ENCODE assay signal across 8 cellular contexts in genomic region chr17:136534-136933, GRCh38. TPM values are rescaled to one million over a fixed set of nuclear protein-coding genes. Genes with fewer than 3 reads are reported as not detected.
DNase-seq lines count a peak whose midpoint lies in the region; ATAC-seq and TF ChIP-seq lines count a peak whose summit lies in the region.
"Not testable (repeated sequence)": the region's sequence is repeated elsewhere in the genome, so short reads cannot be mapped to it uniquely, and the experiment has no call there.

No MANE protein-coding gene starts in this region.

- H3F3A ChIP-seq in SK-N-SH (replicated peaks; ENCODE audit: insufficient read depth) = not testable (repeated sequence)

- CTCF ChIA-PET in SK-N-SH (lab: Yijun Ruan, JAX) = not testable (repeated sequence)

- not testable (repeated sequence) for H4K20me1 ChIP-seq in SK-N-SH (ENCODE audit: insufficient read depth)

- not testable (repeated sequence) for H3K27me3 ChIP-seq in SK-N-SH (ENCODE audit: insufficient read depth); liver (ENCODE audit: control insufficient read depth in 4 of 4, insufficient read depth in 4 of 4, low read length in 3 of 4); thoracic aorta (replicated peaks; ENCODE audit: insufficient read depth)

- not testable (repeated sequence) for H3K36me3 ChIP-seq in SK-N-SH (replicated peaks in 1 of 2; ENCODE audit: control insufficient read depth in 1 of 2, insufficient read depth in 2 of 2, low read length in 1 of 2); liver (ENCODE audit: control insufficient read depth in 4 of 4, insufficient read depth in 3 of 4, low read depth in 1 of 4, low read length in 3 of 4); thoracic aorta

- H3K4me2 ChIP-seq in SK-N-SH = not testable (repeated sequence)

- POLR2A ChIA-PET in SK-N-SH (lab: Yijun Ruan, JAX) = not testable (repeated sequence)

- H3K4me3 ChIP-seq in SK-N-SH (ENCODE audit: low read depth in 2 of 2, low read length in 1 of 2); choroid plexus epithelial cell (ENCODE audit: low read depth, low read length); liver (ENCODE audit: low read depth in 1 of 3, low read length in 3 of 3); thoracic aorta: not testable (repeated sequence)

- H3K9ac ChIP-seq in SK-N-SH; liver (ENCODE audit: low read depth in 1 of 2, low read length in 2 of 2): not testable (repeated sequence)

- H2AFZ ChIP-seq in SK-N-SH (ENCODE audit: low read depth) = not testable (repeated sequence)

- WGBS in SK-N-SH (ENCODE audit: low lambda C conversion rate) = 0% methylated on average over 1 of the region's 4 CpGs
- 0% methylated on average over 3 of the region's 4 CpGs for WGBS in liver

- ATAC-seq in HG02763 (IDR thresholded peaks at IDR 0.05; ENCODE audit: unreplicated experiment) = peak; percentile 64
- not testable (repeated sequence) for ATAC-seq in thoracic aorta (ENCODE audit: insufficient number of reproducible peaks, low FRiP score, low read depth)

- TF ChIP-seq EP300 in SK-N-SH (IDR thresholded peaks at IDR 0.05; ENCODE audit: borderline replicate concordance in 1 of 2, low read depth in 1 of 2, low read length in 1 of 2) = not testable (repeated sequence)

- DNase-seq in SK-N-SH; choroid plexus epithelial cell (ENCODE audit: low read depth); thoracic aorta (ENCODE audit: low spot score): not testable (repeated sequence)
- DNase-seq in activated T-cell treated with anti-CD3 and anti-CD28 coated beads for 24 hours (ENCODE audit: low read depth) = peak; percentile 63
- peak; percentile 59 to 67 (median 66) for DNase-seq in stimulated activated CD4-positive, alpha-beta T cell treated with anti-CD3 and anti-CD28 coated beads, Interleukin-12 subunit alpha, Interleukin-12 subunit beta, amount 100 ng/mL, for 48 hours (ENCODE audit: low read depth in 2 of 3, low spot score in 1 of 3)

- TF ChIP-seq RAD21 in SK-N-SH (IDR thresholded peaks at IDR 0.05; ENCODE audit: low read length) (peak; percentile 12; the same call in 1 of the 2 replicates), liver (IDR thresholded peaks at IDR 0.05) (peak; percentile 43 to 60)

- not testable (repeated sequence) for H3K79me2 ChIP-seq in SK-N-SH (ENCODE audit: insufficient read depth)

- not testable (repeated sequence) for H3K9me3 ChIP-seq in SK-N-SH; liver (ENCODE audit: control insufficient read depth in 4 of 4, low read length in 3 of 4); thoracic aorta

- not testable (repeated sequence) for H3K27ac ChIP-seq in SK-N-SH (ENCODE audit: low read depth in 2 of 2, low read length in 1 of 2); liver (ENCODE audit: low read depth in 1 of 2, low read length in 2 of 2); thoracic aorta

- peak; percentile 37 for TF ChIP-seq CTCF in GM12874 (IDR thresholded peaks at IDR 0.05; ENCODE audit: insufficient read depth, low read depth, low read length)
- peak; percentile 28 for TF ChIP-seq CTCF in SK-N-SH (IDR thresholded peaks at IDR 0.05)
- peak; percentile 37 for TF ChIP-seq CTCF in choroid plexus epithelial cell (conservative IDR thresholded peaks at IDR 0.05; ENCODE audit: low read depth, low read length)
- TF ChIP-seq CTCF in liver (IDR thresholded peaks at IDR 0.05; ENCODE audit: low read depth, low read length, missing input control) = peak; percentile 29
- peak; percentile 50 for TF ChIP-seq CTCF in thoracic aorta (IDR thresholded peaks at IDR 0.05)

- not testable (repeated sequence) for H3K9me2 ChIP-seq in SK-N-SH

- not testable (repeated sequence) for H3K4me1 ChIP-seq in SK-N-SH (ENCODE audit: control insufficient read depth in 1 of 2, insufficient read depth in 2 of 2, low read depth in 1 of 2, low read length in 1 of 2); liver (ENCODE audit: control insufficient read depth in 4 of 4, insufficient read depth in 4 of 4, low read length in 3 of 4); thoracic aorta (ENCODE audit: control insufficient read depth in 1 of 2, low read depth in 2 of 2)

RNA-seq across cellular contexts. Expression of gene SCGB1C2, which starts 0.8 kb away (rescaled TPM):
- polyA plus RNA-seq in SK-N-SH (2012; rRNA removed) (not detected in 2 replicates), liver (not detected)
- not detected in 2 replicates for polyA plus RNA-seq in SK-N-SH (2012; cell fraction: cytosol; rRNA removed)
- not detected in 2 replicates for polyA plus RNA-seq in SK-N-SH (2012; cell fraction: nucleus; rRNA removed)
- total RNA-seq in liver (not detected), thoracic aorta (not detected)

RNA-seq across cellular contexts. Expression of gene DOC2B, which starts 44.9 kb away (rescaled TPM):
- 0.16 and 0.81 TPM in 2 replicates for polyA plus RNA-seq in SK-N-SH (2012; rRNA removed)
- polyA plus RNA-seq in SK-N-SH (2012; cell fraction: cytosol; rRNA removed) = 0.45 and 1.1 TPM in 2 replicates
- polyA plus RNA-seq in SK-N-SH (2012; cell fraction: nucleus; rRNA removed) = 0.32 and 1.3 TPM in 2 replicates
- 1 to 10 TPM in 1 of 2 donors, under 1 TPM in 1; 0.84 to 1.0 TPM for total RNA-seq in liver
- polyA plus RNA-seq in liver = under 1 TPM; 0.08 to 0.38 TPM
- 1 to 10 TPM; 4.2 to 7.5 TPM for total RNA-seq in thoracic aorta
